ENCODE assay signal across 7 cellular contexts in genomic region chr5:14870347-14871083, GRCh38. TPM values are rescaled to one million over a fixed set of nuclear protein-coding genes. Genes with fewer than 3 reads are reported as not detected.
DNase-seq lines count a peak whose midpoint lies in the region; ATAC-seq, FAIRE-seq and TF ChIP-seq lines count a peak whose summit lies in the region.

No MANE protein-coding gene starts in this region.

- 1 to 8% (median 3%) methylated on average over 21 of the region's 21 CpGs for WGBS in psoas muscle, 3 donors

- peak; percentile 8 for TF ChIP-seq CTCF in psoas muscle (IDR thresholded peaks at IDR 0.05)

- H3K36me3 ChIP-seq in psoas muscle (ENCODE audit: insufficient read depth in 1 of 2, low read depth in 1 of 2): no peaks in the 10 kb centered on the region

- peaks cover 11% of the 10 kb centered on the region for H3K4me1 ChIP-seq in psoas muscle

- peaks cover 29% of the 10 kb centered on the region for H3K4me1 Mint-ChIP-seq in activated T-helper 2 cell treated with anti-CD3 and anti-CD28 coated beads, Interferon-gamma antibody, Interleukin-2, Interleukin-4, amounts not matched to agents 10 μg/mL and 5 μg/mL and 100 μg/mL, durations not matched to agents 14 hours and 24 hours and 36 hours (ENCODE audit: low read depth)

- peak; percentile 34 for ATAC-seq in GM18873 (IDR thresholded peaks at IDR 0.05; ENCODE audit: low FRiP score, unreplicated experiment)
- ATAC-seq in psoas muscle: peak in 3 of 4 donors; percentile 24 to 41 (median 34)

- H3K27ac Mint-ChIP-seq in activated T-helper 2 cell treated with anti-CD3 and anti-CD28 coated beads, Interferon-gamma antibody, Interleukin-2, Interleukin-4, amounts not matched to agents 10 μg/mL and 5 μg/mL and 100 μg/mL, durations not matched to agents 14 hours and 24 hours and 36 hours: peak overlapping the region; percentile 87

- intact Hi-C loops in activated T-helper 2 cell treated with anti-CD3 and anti-CD28 coated beads, Interferon-gamma antibody, Interleukin-2, Interleukin-4, amounts not matched to agents 10 μg/mL and 5 μg/mL and 100 μg/mL, durations not matched to agents 14 hours and 24 hours and 36 hours (cut with micrococcal nuclease): loop anchor here (2.0 to 10.0 kb wide), 9 partner anchors 54 to 506 kb away; partner anchors contain the start of gene OTULIN
- intact Hi-C loops in head of caudate nucleus (cut with DNase I): loop anchor here (2.0 to 10.0 kb wide), 2 partner anchors 134 to 144 kb away; no protein-coding TSS in a partner anchor
- intact Hi-C loops in psoas muscle (cut with DNase I): loop anchor here (2.0 to 10.0 kb wide), 5 partner anchors 48 to 183 kb away; no protein-coding TSS in a partner anchor

- peak overlapping the region; percentile 98 for H3K4me3 Mint-ChIP-seq in activated T-helper 2 cell treated with anti-CD3 and anti-CD28 coated beads, Interferon-gamma antibody, Interleukin-2, Interleukin-4, amounts not matched to agents 10 μg/mL and 5 μg/mL and 100 μg/mL, durations not matched to agents 14 hours and 24 hours and 36 hours (ENCODE audit: low read depth)

- peak overlapping the region; percentile 90 for H3K27ac ChIP-seq in psoas muscle

- DNase-seq in NCI-H748 (lab: John Stamatoyannopoulos, UW; ENCODE audit: unreplicated experiment) (peak; percentile 82), head of caudate nucleus (peak; percentile 26 to 80 (median 62)), psoas muscle (peak; percentile 20 to 55), frontal cortex (ENCODE audit: low spot score in 2 of 2) (no peak), cerebellar nuclear complex (lab: John Stamatoyannopoulos, UW) (no peak)
- peak; percentile 40 for DNase-seq in activated T-helper 2 cell treated with anti-CD3 and anti-CD28 coated beads, Interferon-gamma antibody, Interleukin-2, Interleukin-4, amounts not matched to agents 10 μg/mL and 5 μg/mL and 100 μg/mL, durations not matched to agents 14 hours and 24 hours and 36 hours (ENCODE audit: low spot score)

- no peaks in the 10 kb centered on the region for H3K9me3 Mint-ChIP-seq in activated T-helper 2 cell treated with anti-CD3 and anti-CD28 coated beads, Interferon-gamma antibody, Interleukin-2, Interleukin-4, amounts not matched to agents 10 μg/mL and 5 μg/mL and 100 μg/mL, durations not matched to agents 14 hours and 24 hours and 36 hours

- H3K4me3 ChIP-seq in psoas muscle: peak overlapping the region; percentile 92

- H3K9me3 ChIP-seq in psoas muscle: no peaks in the 10 kb centered on the region

- no peaks in the 10 kb centered on the region for H3K27me3 ChIP-seq in psoas muscle (ENCODE audit: insufficient read depth in 3 of 3, low read length in 2 of 3)

- peaks cover 6% of the 10 kb centered on the region for H3K36me3 Mint-ChIP-seq in activated T-helper 2 cell treated with anti-CD3 and anti-CD28 coated beads, Interferon-gamma antibody, Interleukin-2, Interleukin-4, amounts not matched to agents 10 μg/mL and 5 μg/mL and 100 μg/mL, durations not matched to agents 14 hours and 24 hours and 36 hours (ENCODE audit: low read depth)

- FAIRE-seq in frontal cortex (lab: Jason Lieb, UNC): no peak

- H3K27me3 Mint-ChIP-seq in activated T-helper 2 cell treated with anti-CD3 and anti-CD28 coated beads, Interferon-gamma antibody, Interleukin-2, Interleukin-4, amounts not matched to agents 10 μg/mL and 5 μg/mL and 100 μg/mL, durations not matched to agents 14 hours and 24 hours and 36 hours (ENCODE audit: low read depth): no peaks in the 10 kb centered on the region

RNA-seq across cellular contexts. Expression of gene ANKH, which starts 1.1 kb away (rescaled TPM):
- total RNA-seq in activated T-helper 2 cell treated with anti-CD3 and anti-CD28 coated beads, Interferon-gamma antibody, Interleukin-2, Interleukin-4, amounts not matched to agents 10 μg/mL and 5 μg/mL and 100 μg/mL, durations not matched to agents 14 hours and 24 hours and 36 hours: 45.0 and 45.4 TPM in 2 replicates
- total RNA-seq in psoas muscle (10 to 100 TPM; 63.0 to 92.8 (median 76.8) TPM), frontal cortex (62.8 TPM)
- polyA plus RNA-seq in psoas muscle: 10 to 100 TPM; 24.0 to 60.6 (median 37.8) TPM

Comparison
In these comparisons a context has a peak if more than half of its experiments do, and no peak if none do; other contexts are left out.
1. DNase-seq: peak in NCI-H748 (single experiment), activated T-helper 2 cell treated with anti-CD3 and anti-CD28 coated beads, Interferon-gamma antibody, Interleukin-2, Interleukin-4, amounts not matched to agents 10 μg/mL and 5 μg/mL and 100 μg/mL, durations not matched to agents 14 hours and 24 hours and 36 hours (single experiment), head of caudate nucleus (42 of 42) and psoas muscle (2 of 2); none in frontal cortex (0 of 2) and cerebellar nuclear complex (0 of 2).